Comparison of ENCODE assay signal across 23 cellular contexts in genomic region chr2:164642268-164642667, GRCh38. TPM values are rescaled to one million over a fixed set of nuclear protein-coding genes. Genes with fewer than 3 reads are reported as not detected.
"Had no signal": no experiment of that assay in that cellular context is flagged by ENCODE, and none has a peak within 500 bp of the region (broad histone marks: within the 10 kb centered on the region; RNA-seq: fewer than 3 reads in every experiment).

No MANE protein-coding gene starts in this region.

- ATAC-seq: left colon; left lung; natural killer cell; right cardiac atrium; sciatic nerve; stimulated activated naive B cell treated with anti-CD40 and anti-IgM and Interleukin-4, amounts not matched to agents 10 μg/mL and 1 μg/mL and 100 μg/mL, for 72 hours; stimulated activated naive CD8-positive, alpha-beta T cell treated with anti-CD3 and anti-CD28 coated beads, Interleukin-15, Interleukin-2, amounts not matched to agents 100 U/mL and 50 U/mL, for 24 hours had no signal

- H3K4me1 ChIP-seq: left lung, stomach, testis, transverse colon, upper lobe of left lung, vagina had no signal

- DNase-seq: kidney glomerular epithelial cell; left colon; left lung; mesendoderm; naive B cell; natural killer cell; ovary; right cardiac atrium; stimulated activated CD4-positive, alpha-beta T cell treated with anti-CD3 and anti-CD28 coated beads, Interleukin-12 subunit alpha, Interleukin-12 subunit beta, amount 100 ng/mL, for 4 hours; stimulated activated CD4-positive, alpha-beta T cell treated with anti-CD3 and anti-CD28 coated beads, Interleukin-15, amount 100 ng/mL, for 24 hours; stimulated activated CD4-positive, alpha-beta T cell treated with anti-CD3 and anti-CD28 coated beads, Interleukin-2, amount 100 ng/mL, for 24 hours; stimulated activated CD4-positive, alpha-beta T cell treated with anti-CD3 and anti-CD28 coated beads, Interleukin-4, amount 100 ng/mL, for 1 hour; stimulated activated naive B cell treated with anti-CD40 and anti-IgM and Interleukin-4, amounts not matched to agents 10 μg/mL and 1 μg/mL and 100 μg/mL, for 72 hours; stimulated activated naive CD8-positive, alpha-beta T cell treated with anti-CD3 and anti-CD28 coated beads, Interleukin-15, Interleukin-2, amounts not matched to agents 100 U/mL and 50 U/mL, for 24 hours; stomach; testis; thyroid gland; transverse colon; upper lobe of left lung had no signal

- H3K27me3 ChIP-seq: left lung, ovary, stomach, testis, thyroid gland, transverse colon, upper lobe of left lung, vagina had no signal

- H3K4me3 ChIP-seq: left lung, lung, ovary, skin epidermis, stomach, testis, thyroid gland, transverse colon, upper lobe of left lung, vagina had no signal

- H3K9me3 ChIP-seq: left lung, ovary, stomach, testis, thyroid gland, transverse colon, upper lobe of left lung, vagina had no signal

- H3K36me3 ChIP-seq: left lung, ovary, stomach, thyroid gland, transverse colon, upper lobe of left lung, vagina had no signal

- H3K27ac ChIP-seq: left lung, ovary, skin epidermis, stomach, testis, transverse colon, upper lobe of left lung, vagina had no signal

RNA-seq across cellular contexts. Expression of gene GRB14, which starts 21.0 kb away (rescaled TPM):
- total RNA-seq: natural killer cell had no signal
